In the genomic region with DNA sequence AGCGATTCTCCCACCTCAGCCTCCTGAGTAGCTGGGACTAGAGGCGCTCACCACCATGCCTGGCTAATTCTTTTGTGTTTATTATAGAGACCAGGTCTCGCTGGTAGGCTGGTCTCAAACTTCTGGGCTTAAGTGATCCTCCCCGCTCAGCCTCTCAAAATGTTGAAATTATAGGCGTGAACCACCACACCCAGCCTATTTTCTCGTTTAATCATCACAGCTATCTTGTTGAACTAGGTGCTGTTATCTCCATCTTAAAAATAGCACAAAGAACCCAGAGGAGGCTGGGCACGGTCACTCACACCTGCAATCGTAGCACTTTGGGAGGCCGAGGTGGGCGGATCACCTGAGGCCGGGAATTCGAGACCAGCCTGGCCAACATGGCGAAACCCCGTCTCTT, we compare ENCODE assay signal across 25 cellular contexts. TPM values are rescaled to one million over a fixed set of nuclear protein-coding genes. Genes with fewer than 3 reads are reported as not detected.
DNase-seq lines count a peak whose midpoint lies in the region; ATAC-seq and TF ChIP-seq lines count a peak whose summit lies in the region.
"Had no signal": no experiment of that assay in that cellular context is flagged by ENCODE, and none has a peak within 500 bp of the region (broad histone marks: within the 10 kb centered on the region; RNA-seq: fewer than 3 reads in every experiment).

No MANE protein-coding gene starts in this region.

- H4K20me1 ChIP-seq in PC-3 (ENCODE audit: low read length) = no peaks in the 10 kb centered on the region
- H4K20me1 ChIP-seq: BLaER1 treated with 17β-estradiol and CSF1 and Interleukin-3, amounts not matched to agents 10 nM and 100 nM had no signal

- CTCF ChIA-PET in CD4-positive, alpha-beta T cell (lab: Charles Lee) = no interaction called here
- CTCF ChIA-PET in PC-3 (lab: Charles Lee) = no interaction called here

- H3K4me1 ChIP-seq in left ventricle myocardium inferior = peaks cover 54% of the 10 kb centered on the region
- H3K4me1 ChIP-seq in PC-3 (ENCODE audit: insufficient read depth, low read length) = no peaks in the 10 kb centered on the region

- POLR2A ChIA-PET in CD4-positive, alpha-beta T cell (lab: Charles Lee) = no interaction called here
- POLR2A ChIA-PET in PC-3 (lab: Charles Lee; ENCODE audit: unreplicated experiment) = no interaction called here

- no peak overlapping the region for H3K4me2 ChIP-seq in PC-3 (ENCODE audit: low read length)
- H3K4me2 ChIP-seq: BLaER1 treated with 17β-estradiol and CSF1 and Interleukin-3, amounts not matched to agents 10 nM and 100 nM had no signal

- H3K4me3 ChIP-seq in left ventricle myocardium inferior (no peak overlapping the region), PC-3 (ENCODE audit: low read length) (no peak overlapping the region)
- H3K4me3 ChIP-seq: BLaER1 treated with 17β-estradiol and CSF1 and Interleukin-3, amounts not matched to agents 10 nM and 100 nM; GM23248; MG63 had no signal

- no peaks in the 10 kb centered on the region for H3K36me3 ChIP-seq in left ventricle myocardium inferior
- no peaks in the 10 kb centered on the region for H3K36me3 ChIP-seq in PC-3 (ENCODE audit: low read depth, low read length)
- H3K36me3 ChIP-seq: BLaER1 treated with 17β-estradiol and CSF1 and Interleukin-3, amounts not matched to agents 10 nM and 100 nM had no signal

- H3K79me2 ChIP-seq in PC-3 (ENCODE audit: low read length) = no peaks in the 10 kb centered on the region

- no peak overlapping the region for H3K9ac ChIP-seq in PC-3 (ENCODE audit: low read length)
- H3K9ac ChIP-seq: BLaER1 treated with 17β-estradiol and CSF1 and Interleukin-3, amounts not matched to agents 10 nM and 100 nM; GM23248 had no signal

- TF ChIP-seq CTCF in HFFc6 (IDR thresholded peaks at IDR 0.05) (no peak), left ventricle myocardium inferior (IDR thresholded peaks at IDR 0.05; ENCODE audit: borderline replicate concordance) (no peak), neural crest cell (conservative IDR thresholded peaks at IDR 0.05) (no peak), PC-3 (conservative IDR thresholded peaks at IDR 0.05; ENCODE audit: low read depth, low read length) (no peak)
- TF ChIP-seq CTCF in CD4-positive, alpha-beta T cell (IDR thresholded peaks at IDR 0.05) = no peak

- intact Hi-C loops in left ventricle myocardium inferior (cut with micrococcal nuclease) = no loop called here
- intact Hi-C loops in CD4-positive, alpha-beta T cell (cut with DNase I, micrococcal nuclease) = no loop called here
- intact Hi-C loops in PC-3 (cut with micrococcal nuclease) = no loop called here

- no peaks in the 10 kb centered on the region for H3F3A ChIP-seq in PC-3 (ENCODE audit: low read length, unreplicated experiment)

- H3K27me3 ChIP-seq in left ventricle myocardium inferior (ENCODE audit: low read depth) (no peaks in the 10 kb centered on the region), PC-3 (ENCODE audit: low read length) (no peaks in the 10 kb centered on the region)
- peaks cover under 1% of the 10 kb centered on the region for H3K27me3 ChIP-seq in CD4-positive, alpha-beta T cell (ENCODE audit: control insufficient read depth, insufficient read depth, low read length)
- H3K27me3 ChIP-seq: MG63 had no signal

- H3K9me2 ChIP-seq in PC-3 (replicated peaks; ENCODE audit: low read length) = no peaks in the 10 kb centered on the region

- peaks cover 3% of the 10 kb centered on the region for H3K27me3 Mint-ChIP-seq in HFFc6 (ENCODE audit: insufficient read depth)
- H3K27me3 Mint-ChIP-seq in neural crest cell (ENCODE audit: low read depth) = no peaks in the 10 kb centered on the region
- peaks cover 5% of the 10 kb centered on the region for H3K27me3 Mint-ChIP-seq in CD4-positive, alpha-beta T cell

- H3K4me3 Mint-ChIP-seq in HFFc6 (no peak overlapping the region), neural crest cell (no peak overlapping the region)
- H3K4me3 Mint-ChIP-seq in CD4-positive, alpha-beta T cell = no peak overlapping the region
- H3K4me3 Mint-ChIP-seq: CD8-positive, alpha-beta T cell; H9 had no signal

- peaks cover 24% of the 10 kb centered on the region; the same call in 1 of the 2 replicates for H3K36me3 Mint-ChIP-seq in HFFc6 (ENCODE audit: low read depth)
- H3K36me3 Mint-ChIP-seq in neural crest cell (ENCODE audit: low read depth) = no peaks in the 10 kb centered on the region
- H3K36me3 Mint-ChIP-seq in CD4-positive, alpha-beta T cell (ENCODE audit: low read depth) = no peaks in the 10 kb centered on the region
- H3K36me3 Mint-ChIP-seq: CD8-positive, alpha-beta T cell had no signal

- H3K9me3 Mint-ChIP-seq in HFFc6 = no peaks in the 10 kb centered on the region
- no peaks in the 10 kb centered on the region for H3K9me3 Mint-ChIP-seq in neural crest cell
- no peaks in the 10 kb centered on the region for H3K9me3 Mint-ChIP-seq in CD4-positive, alpha-beta T cell
- H3K9me3 Mint-ChIP-seq: CD8-positive, alpha-beta T cell; H9 had no signal

- no peak for ATAC-seq in CD4-positive, alpha-beta T cell (ENCODE audit: poor library complexity)
- ATAC-seq in PC-3 = no peak
- ATAC-seq: CD8-positive, alpha-beta T cell; SK-N-SH treated with all-trans-retinoic acid at 6 μM for 48 hours had no signal

- no peak overlapping the region for H2AFZ ChIP-seq in PC-3 (ENCODE audit: low read length)
- H2AFZ ChIP-seq: GM23248 had no signal

- no TSS peak for BruUV-seq in PC-3 (replicated peaks; lab: Mats Ljungman, UMichigan)

- H3K9me3 ChIP-seq in left ventricle myocardium inferior (replicated peaks) (no peaks in the 10 kb centered on the region), PC-3 (ENCODE audit: low read length) (no peaks in the 10 kb centered on the region)
- H3K9me3 ChIP-seq in CD4-positive, alpha-beta T cell (ENCODE audit: control insufficient read depth, low read length) = no peaks in the 10 kb centered on the region
- H3K9me3 ChIP-seq: BLaER1 treated with 17β-estradiol and CSF1 and Interleukin-3, amounts not matched to agents 10 nM and 100 nM; MG63 had no signal

- H3K27ac Mint-ChIP-seq in HFFc6 (peak overlapping the region; percentile 45; the same call in 1 of the 2 replicates), neural crest cell (ENCODE audit: unreplicated experiment) (peak overlapping the region; percentile 91)
- no peak overlapping the region for H3K27ac Mint-ChIP-seq in CD4-positive, alpha-beta T cell
- H3K27ac Mint-ChIP-seq: CD8-positive, alpha-beta T cell had no signal

- DNase-seq in NCI-H146 (lab: John Stamatoyannopoulos, UW) (peak; percentile 4), NCI-H146 treated with DMSO at 0.1 percent for 48 hours (lab: John Stamatoyannopoulos, UW; ENCODE audit: unreplicated experiment) (no peak), HFFc6 (no peak), left ventricle myocardium inferior (no peak), neural crest cell (ENCODE audit: low read depth, low spot score) (no peak), PC-3 (no peak)
- DNase-seq in CD4-positive, alpha-beta T cell = no peak
- DNase-seq in activated CD8-positive, alpha-beta memory T cell treated with anti-CD3 and anti-CD28 coated beads, Interleukin-2, amount 50 U/mL, for 4 hours = no peak
- DNase-seq: CD8-positive, alpha-beta T cell; DMS153; GM23248; H9; Kasumi-1; MG63; NCI-H1417; NCI-H187 treated with DMSO at 0.1 percent for 48 hours; NCI-H2107; NCI-H226; NCI-H524; OCI-M1; SIG-M5 had no signal

- H3K27ac ChIP-seq in left ventricle myocardium inferior (replicated peaks) (peak overlapping the region; percentile 40), PC-3 (ENCODE audit: low read length) (no peak overlapping the region)
- H3K27ac ChIP-seq in CD4-positive, alpha-beta T cell (ENCODE audit: low read depth, low read length) = no peak overlapping the region
- H3K27ac ChIP-seq: 22Rv1; BLaER1 treated with 17β-estradiol and CSF1 and Interleukin-3, amounts not matched to agents 10 nM and 100 nM; GM23248 had no signal

- H3K4me1 Mint-ChIP-seq in HFFc6 (ENCODE audit: low read depth) = peaks cover 16% of the 10 kb centered on the region
- H3K4me1 Mint-ChIP-seq in neural crest cell = no peaks in the 10 kb centered on the region
- no peaks in the 10 kb centered on the region for H3K4me1 Mint-ChIP-seq in CD4-positive, alpha-beta T cell (ENCODE audit: low read depth)

RNA-seq across cellular contexts. Expression of a gene that starts 28.1 kb away (rescaled TPM):
- total RNA-seq in HFFc6 (2021; fragmentation: NEBNext Ultra II Directional; extraction: Animal tissue kit (Norgen Biotek cat#: 25700)) = 100 to 1,000 TPM in 1 of 6 experiments, 10 to 100 TPM in 5; 74.1 to 100 (median 87.6) TPM
- 18.3 TPM for total RNA-seq in left ventricle myocardium inferior
- total RNA-seq in neural crest cell = 0.72 and 0.80 TPM in 2 replicates
- not detected for total RNA-seq in CD4-positive, alpha-beta T cell
- 1.7 and 5.0 TPM in 2 replicates for total RNA-seq in PC-3 (2014; rRNA removed)

RNA-seq across cellular contexts. Expression of a gene that starts 31.1 kb away (rescaled TPM):
- 10 to 100 TPM; 65.8 to 81.3 (median 69.3) TPM for total RNA-seq in HFFc6 (2021; fragmentation: NEBNext Ultra II Directional; extraction: Animal tissue kit (Norgen Biotek cat#: 25700))
- total RNA-seq in left ventricle myocardium inferior = 36.4 TPM
- total RNA-seq in neural crest cell = 49.0 and 52.4 TPM in 2 replicates
- total RNA-seq in CD4-positive, alpha-beta T cell = 10 to 100 TPM; 42.3 to 45.9 TPM
- total RNA-seq in PC-3 (2014; rRNA removed) = 88.4 and 91.6 TPM in 2 replicates

RNA-seq across cellular contexts. Expression of a gene that starts 58.3 kb away (rescaled TPM):
- total RNA-seq in HFFc6 (2021; fragmentation: NEBNext Ultra II Directional; extraction: Animal tissue kit (Norgen Biotek cat#: 25700)) = not detected
- 0.44 TPM for total RNA-seq in left ventricle myocardium inferior
- total RNA-seq in neural crest cell = 0.23 TPM in 1 of 2 replicates, not detected in the other
- not detected for total RNA-seq in CD4-positive, alpha-beta T cell
- not detected in 2 replicates for total RNA-seq in PC-3 (2014; rRNA removed)
- total RNA-seq: CD8-positive, alpha-beta T cell; GM23248; H9; RPMI7951 had no signal
